Comparison of ENCODE assay signal across 9 cellular contexts in genomic region chr6:28446818-28447511, GRCh38. TPM values are rescaled to one million over a fixed set of nuclear protein-coding genes. Genes with fewer than 3 reads are reported as not detected.
DNase-seq lines count a peak whose midpoint lies in the region; ATAC-seq, FAIRE-seq and TF ChIP-seq lines count a peak whose summit lies in the region.
"Had no signal": no experiment of that assay in that cellular context is flagged by ENCODE, and none has a peak within 500 bp of the region (broad histone marks: within the 10 kb centered on the region; RNA-seq: fewer than 3 reads in every experiment).

No MANE protein-coding gene starts in this region.

- ATAC-seq in GM12878 = no peak

- in situ Hi-C loops in GM12878 (cut with MboI) = no loop called here

- no peaks in the 10 kb centered on the region for H4K20me1 ChIP-seq in GM12878 (ENCODE audit: control insufficient read depth, insufficient read depth)

- no peak overlapping the region for H2BK5ac ChIP-seq in mesendoderm (ENCODE audit: low read length)

- no peak for TF ChIP-seq CTCF in A673 (conservative IDR thresholded peaks at IDR 0.05; ENCODE audit: low read depth, low read length)
- no peak for TF ChIP-seq CTCF in GM12878 (IDR thresholded peaks at IDR 0.05 in 2 of 3, conservative IDR thresholded peaks at IDR 0.05 in 1 of 3; ENCODE audit: control insufficient read depth in 2 of 3, extremely low read depth in 1 of 3, insufficient read depth in 1 of 3, low read depth in 3 of 3, low read length in 3 of 3)

- H3K79me1 ChIP-seq in mesendoderm (ENCODE audit: low read length) = no peaks in the 10 kb centered on the region

- H3K27me3 ChIP-seq in A673 (replicated peaks; ENCODE audit: insufficient read depth, low read depth, low read length, poor library complexity) = no peaks in the 10 kb centered on the region
- peaks cover 0 to 2% of the 10 kb centered on the region in 2 experiments; a peak in 1 of 4 replicates for H3K27me3 ChIP-seq in GM12878 (replicated peaks in 1 of 2; ENCODE audit: control insufficient read depth in 2 of 2, insufficient read depth in 2 of 2, low read length in 1 of 2)
- H3K27me3 ChIP-seq in mesendoderm (ENCODE audit: insufficient read depth, low read length, poor library complexity) = no peaks in the 10 kb centered on the region

- DNase-seq in A673 (ENCODE audit: low spot score) (peak; percentile 27), HEK293T (ENCODE audit: extremely low spot score) (peak; percentile 29), GM12878 (ENCODE audit: low read depth, low spot score) (no peak), mesendoderm (peak; percentile 35), SW480 (ENCODE audit: low spot score) (no peak), NCI-H2029 (lab: John Stamatoyannopoulos, UW) (no peak), CD1c-positive myeloid dendritic cell (ENCODE audit: extremely low spot score) (no peak), RKO (ENCODE audit: low spot score) (no peak)
- DNase-seq: NCI-H2029 treated with DMSO at 0.1 percent for 48 hours had no signal

- H3K4me3 ChIP-seq in A673 (ENCODE audit: low read depth, low read length, poor library complexity, severe bottlenecking) (peak overlapping the region; percentile 55), GM12878 (no peak overlapping the region), mesendoderm (ENCODE audit: low read length) (peak overlapping the region; percentile 53)

- H3K23ac ChIP-seq in mesendoderm (ENCODE audit: low read length) = no peak overlapping the region

- FAIRE-seq in GM12878 (lab: Jason Lieb, UNC) = no peak

- H3K9ac ChIP-seq in GM12878 (ENCODE audit: control insufficient read depth, insufficient read depth, low read length) (no peak overlapping the region), mesendoderm (ENCODE audit: low read length) (peak overlapping the region; percentile 83)

- H3K18ac ChIP-seq in mesendoderm (ENCODE audit: low read length) = peak overlapping the region; percentile 5

- no peak for TF ChIP-seq POLR2A in GM12878 (IDR thresholded peaks at IDR 0.05; ENCODE audit: low read depth, low read length)

- H3K4ac ChIP-seq in mesendoderm (ENCODE audit: low read depth, low read length) = no peak overlapping the region

- H3K4me1 ChIP-seq in A673 (ENCODE audit: insufficient read depth, low read length, poor library complexity, severe bottlenecking) = peaks cover 6% of the 10 kb centered on the region
- H3K4me1 ChIP-seq in GM12878 (ENCODE audit: control insufficient read depth, insufficient read depth, low read length) = no peaks in the 10 kb centered on the region
- H3K4me1 ChIP-seq in mesendoderm (ENCODE audit: control insufficient read depth, low read depth, low read length) = peaks cover 2% of the 10 kb centered on the region

- POLR2A ChIA-PET in A673 (lab: Charles Lee; ENCODE audit: low non-redundant PET) (no interaction called here), HEK293T (lab: Yijun Ruan, JAX) (interaction anchor here (1.0 to 2.1 kb wide), 8 partner anchors 13 to 214 kb away, joined by 3 to 12 read pairs (median 4); no protein-coding TSS in a partner anchor), GM12878 (lab: Charles Lee) (no interaction called here)

- peak overlapping the region; percentile 63 for H3K27ac ChIP-seq in A673 (ENCODE audit: low read depth, low read length, poor library complexity, severe bottlenecking)
- no peak overlapping the region for H3K27ac ChIP-seq in GM12878 (ENCODE audit: control insufficient read depth, insufficient read depth)
- H3K27ac ChIP-seq in mesendoderm (ENCODE audit: low read depth, low read length) = no peak overlapping the region

- H3K56ac ChIP-seq in mesendoderm (ENCODE audit: low read length) = peak overlapping the region; percentile 93

- no peak overlapping the region for H2BK15ac ChIP-seq in mesendoderm (replicated peaks; ENCODE audit: low read depth)

- no peaks in the 10 kb centered on the region for H3K9me3 ChIP-seq in A673 (ENCODE audit: low read depth, low read length, poor library complexity, severe bottlenecking)
- peaks cover 2% of the 10 kb centered on the region; the same call in 2 of the 3 replicates for H3K9me3 ChIP-seq in GM12878 (replicated peaks; ENCODE audit: control insufficient read depth, insufficient read depth, low read length)

- H2AFZ ChIP-seq in GM12878 (ENCODE audit: control insufficient read depth, low read depth, low read length) = peak overlapping the region; percentile 17; the same call in 1 of the 2 replicates

- RAD21 ChIA-PET in GM12878 (lab: Charles Lee; ENCODE audit: unreplicated experiment) = no interaction called here

- no peak overlapping the region for H4K8ac ChIP-seq in mesendoderm (ENCODE audit: low read depth, low read length)

- H4K5ac ChIP-seq in mesendoderm (ENCODE audit: low read length) = no peak overlapping the region

- 8% methylated on average over 34 of the region's 36 CpGs for WGBS in GM12878 (ENCODE audit: insufficient coverage, insufficient replicate concordance, low lambda C conversion rate, missing lambda C conversion rate)
- WGBS in mesendoderm (ENCODE audit: extremely low coverage, insufficient coverage, low lambda C conversion rate) = no CpG with 5 or more reads among the region's 36 CpGs

- TF ChIP-seq EP300 in GM12878 (IDR thresholded peaks at IDR 0.05; ENCODE audit: borderline replicate concordance in 1 of 2, control insufficient read depth in 1 of 2, low read depth in 2 of 2, low read length in 2 of 2) = no peak

- SMC1A ChIA-PET in GM12878 (lab: Charles Lee; ENCODE audit: uncharacterized antibody, unreplicated experiment) = no interaction called here

- H2BK120ac ChIP-seq in mesendoderm (ENCODE audit: low read depth, low read length) = no peak overlapping the region

- H3K36me3 ChIP-seq in A673 (ENCODE audit: insufficient read depth, low read length, poor library complexity, severe bottlenecking) (no peaks in the 10 kb centered on the region), GM12878 (ENCODE audit: control insufficient read depth in 2 of 2, insufficient read depth in 2 of 2, low read length in 1 of 2) (no peaks in the 10 kb centered on the region), mesendoderm (ENCODE audit: control insufficient read depth, insufficient read depth, low read length) (no peaks in the 10 kb centered on the region)

- H2AK5ac ChIP-seq in mesendoderm (ENCODE audit: low read length) = no peak overlapping the region

- CTCF ChIA-PET in A673 (lab: Charles Lee) = no interaction called here
- CTCF ChIA-PET in HEK293T (lab: Yijun Ruan, JAX) = interaction anchor here (0.6 kb wide), 2 partner anchors 52 to 80 kb away, joined by 3 to 4 read pairs; no protein-coding TSS in a partner anchor
- CTCF ChIA-PET in GM12878 (lab: Yijun Ruan, JAX) = no interaction called here

- no peak for TF ChIP-seq RAD21 in GM12878 (IDR thresholded peaks at IDR 0.05; ENCODE audit: insufficient read depth, low read depth, low read length)

- intact Hi-C loops in A673 (cut with micrococcal nuclease; ENCODE audit: unreplicated experiment) = no loop called here
- intact Hi-C loops in GM12878 (cut with micrococcal nuclease; ENCODE audit: unreplicated experiment) = no loop called here

- BruUV-seq in A673 (replicated peaks; lab: Mats Ljungman, UMichigan) (no TSS peak), GM12878 (replicated peaks; lab: Mats Ljungman, UMichigan) (no TSS peak)

- H3K79me2 ChIP-seq in GM12878 (ENCODE audit: control insufficient read depth, insufficient read depth, low read length) = no peaks in the 10 kb centered on the region
- no peaks in the 10 kb centered on the region for H3K79me2 ChIP-seq in mesendoderm (ENCODE audit: control insufficient read depth, insufficient read depth, low read length)

- H3K4me2 ChIP-seq in GM12878 (ENCODE audit: control insufficient read depth, insufficient read depth) (no peak overlapping the region), mesendoderm (ENCODE audit: low read length) (peak overlapping the region; percentile 65)

TF ChIP-seq in GM12878, 131 proteins besides CTCF, POLR2A, EP300 and RAD21 (continues in another document):
- no peak for TF ChIP-seq RBBP5 (conservative IDR thresholded peaks at IDR 0.05)
- TF ChIP-seq HCFC1 (IDR thresholded peaks at IDR 0.05; ENCODE audit: low read length) = no peak

RNA-seq across cellular contexts. Expression of gene ZSCAN23, which starts 3.7 kb away (rescaled TPM):
- total RNA-seq in A673 (2021) (5.4 and 8.3 TPM in 2 replicates), GM12878 (2014; rRNA removed) (0.90 and 1.3 TPM in 2 replicates), GM12878 (2014; rRNA removed; fragmentation: Illumina TruSeq; extraction: Trizol) (1.3 and 2.3 TPM in 2 replicates), GM12878 (2021) (0.77 and 1.6 TPM in 2 replicates)
- 13.6 and 14.7 TPM in 2 replicates for total RNA-seq in GM12878 (2013; cell fraction: nucleolus; rRNA removed)
- polyA plus RNA-seq in GM12878 (2011; ENCODE audit: low read depth) = 0.26 TPM
- polyA plus RNA-seq in GM12878 (2011; rRNA removed) (1.3 and 1.4 TPM in 2 replicates), GM12878 (2014; fragmentation: Illumina TruSeq; extraction: Trizol) (0.86 and 0.96 TPM in 2 replicates), GM12878 (2014; fragmentation: Nextera tagmentation; extraction: Ambion mirVana) (under 1 TPM; 0.04 to 0.34 TPM), GM12878 (2014; rRNA removed) (1.9 and 2.0 TPM in 2 replicates), GM12878 (2016; fragmentation: Nextera tagmentation; extraction: Ambion mirVana) (under 1 TPM; 0.21 to 0.28 TPM)
- polyA plus RNA-seq in GM12878 (2011; cell fraction: cytosol; rRNA removed) = 0.31 and 0.85 TPM in 2 replicates
- polyA plus RNA-seq in GM12878 (2011; cell fraction: nucleus; rRNA removed) = 1.4 and 1.5 TPM in 2 replicates
- 0.20 and 0.79 TPM in 2 replicates for polyA plus RNA-seq in GM12878 (2012)
- 2.2 TPM in 2 replicates for polyA minus RNA-seq in GM12878 (2011; rRNA and poly(A)+ RNA removed)
- 0.94 and 1.2 TPM in 2 replicates for polyA minus RNA-seq in GM12878 (2011; cell fraction: cytosol; rRNA and poly(A)+ RNA removed)
- polyA minus RNA-seq in GM12878 (2011; cell fraction: nucleus; rRNA and poly(A)+ RNA removed) = 2.4 and 2.7 TPM in 2 replicates
- 0.65 TPM for polyA plus RNA-seq in mesendoderm (2013, experiment 1 of 2)
- 0.76 TPM for polyA plus RNA-seq in mesendoderm (2013, experiment 2 of 2)

RNA-seq across cellular contexts. Expression of gene ZSCAN12, which starts 47.4 kb away (rescaled TPM):
- 12.1 and 13.1 TPM in 2 replicates for total RNA-seq in A673 (2021)
- 37.0 and 37.6 TPM in 2 replicates for total RNA-seq in GM12878 (2013; cell fraction: nucleolus; rRNA removed)
- total RNA-seq in GM12878 (2014; rRNA removed) = 8.5 and 9.9 TPM in 2 replicates
- 12.2 and 12.8 TPM in 2 replicates for total RNA-seq in GM12878 (2014; rRNA removed; fragmentation: Illumina TruSeq; extraction: Trizol)
- 7.9 and 8.2 TPM in 2 replicates for total RNA-seq in GM12878 (2021)
- polyA plus RNA-seq in GM12878 (2011; ENCODE audit: low read depth) = 2.1 TPM
- 12.0 and 17.6 TPM in 2 replicates for polyA plus RNA-seq in GM12878 (2011; rRNA removed)
- 4.4 and 5.3 TPM in 2 replicates for polyA plus RNA-seq in GM12878 (2011; cell fraction: cytosol; rRNA removed)
- polyA plus RNA-seq in GM12878 (2011; cell fraction: nucleus; rRNA removed) = 11.0 and 11.9 TPM in 2 replicates
- polyA plus RNA-seq in GM12878 (2012) = 3.0 and 3.6 TPM in 2 replicates
- 10.1 and 10.9 TPM in 2 replicates for polyA plus RNA-seq in GM12878 (2014; fragmentation: Illumina TruSeq; extraction: Trizol)
- 1 to 10 TPM; 1.2 to 1.6 TPM for polyA plus RNA-seq in GM12878 (2014; fragmentation: Nextera tagmentation; extraction: Ambion mirVana)
- polyA plus RNA-seq in GM12878 (2014; rRNA removed) = 6.2 and 6.7 TPM in 2 replicates
- 1 to 10 TPM; 3.9 to 4.2 TPM for polyA plus RNA-seq in GM12878 (2016; fragmentation: Nextera tagmentation; extraction: Ambion mirVana)
- polyA minus RNA-seq in GM12878 (2011; rRNA and poly(A)+ RNA removed) = 12.2 and 14.6 TPM in 2 replicates
- 3.9 and 5.2 TPM in 2 replicates for polyA minus RNA-seq in GM12878 (2011; cell fraction: cytosol; rRNA and poly(A)+ RNA removed)
- polyA minus RNA-seq in GM12878 (2011; cell fraction: nucleus; rRNA and poly(A)+ RNA removed) = 13.9 and 18.1 TPM in 2 replicates
- polyA plus RNA-seq in mesendoderm (2013, experiment 1 of 2) = 3.7 TPM
- polyA plus RNA-seq in mesendoderm (2013, experiment 2 of 2) = 3.7 TPM

Comparison
In these comparisons a context has a peak if more than half of its experiments do, and no peak if none do; other contexts are left out.
1. DNase-seq: peak in A673 (single experiment), HEK293T (single experiment) and mesendoderm (single experiment); none in GM12878 (single experiment), SW480 (single experiment), NCI-H2029 (single experiment), CD1c-positive myeloid dendritic cell (single experiment) and RKO (single experiment).